ENCODE assay signal across 1 cellular context in the genomic region with DNA sequence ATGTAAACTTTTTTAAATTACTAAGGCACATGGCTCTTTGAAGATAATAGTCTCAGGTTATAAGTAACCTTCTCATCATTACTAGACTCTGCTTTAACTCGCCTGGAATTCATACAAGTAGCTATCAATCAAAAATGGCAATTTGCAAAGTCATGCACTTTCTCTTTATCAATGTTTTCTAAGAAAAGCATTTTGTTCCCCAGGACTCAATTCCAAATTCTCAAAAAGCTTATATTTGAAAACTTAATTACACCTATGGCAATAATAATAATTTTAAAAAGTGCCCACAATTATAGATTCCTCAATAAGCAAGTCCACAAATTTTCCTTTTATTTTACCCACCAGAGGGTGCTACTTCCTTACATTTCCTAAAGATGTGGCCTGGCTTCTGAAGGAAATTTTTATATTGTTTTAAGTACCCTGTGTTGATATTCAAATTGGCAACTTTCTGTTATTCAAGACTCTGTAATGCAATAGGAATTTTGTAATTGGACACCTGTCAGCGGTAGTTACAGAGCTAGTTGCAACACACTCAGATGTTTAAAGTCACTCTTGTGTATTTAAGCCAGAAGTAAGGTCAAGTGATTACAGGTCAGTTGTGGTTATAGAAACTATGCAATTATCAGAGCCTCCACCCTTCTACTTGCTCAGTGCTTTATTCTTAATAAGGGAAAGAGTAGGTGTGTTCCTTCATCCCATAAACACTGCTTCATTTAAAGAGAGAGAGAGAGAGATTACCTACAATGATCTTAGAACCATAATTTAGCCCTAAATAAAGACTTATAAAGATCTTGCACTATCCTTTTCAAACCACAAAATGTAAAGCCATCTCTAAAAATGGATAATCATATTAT.
TF ChIP-seq lines count a peak whose summit lies in the region.

No MANE protein-coding gene starts in this region.

TF ChIP-seq in HCT116, 20 proteins besides CTCF, POLR2A, EP300 and RAD21:
- TF ChIP-seq, protein P1, sequence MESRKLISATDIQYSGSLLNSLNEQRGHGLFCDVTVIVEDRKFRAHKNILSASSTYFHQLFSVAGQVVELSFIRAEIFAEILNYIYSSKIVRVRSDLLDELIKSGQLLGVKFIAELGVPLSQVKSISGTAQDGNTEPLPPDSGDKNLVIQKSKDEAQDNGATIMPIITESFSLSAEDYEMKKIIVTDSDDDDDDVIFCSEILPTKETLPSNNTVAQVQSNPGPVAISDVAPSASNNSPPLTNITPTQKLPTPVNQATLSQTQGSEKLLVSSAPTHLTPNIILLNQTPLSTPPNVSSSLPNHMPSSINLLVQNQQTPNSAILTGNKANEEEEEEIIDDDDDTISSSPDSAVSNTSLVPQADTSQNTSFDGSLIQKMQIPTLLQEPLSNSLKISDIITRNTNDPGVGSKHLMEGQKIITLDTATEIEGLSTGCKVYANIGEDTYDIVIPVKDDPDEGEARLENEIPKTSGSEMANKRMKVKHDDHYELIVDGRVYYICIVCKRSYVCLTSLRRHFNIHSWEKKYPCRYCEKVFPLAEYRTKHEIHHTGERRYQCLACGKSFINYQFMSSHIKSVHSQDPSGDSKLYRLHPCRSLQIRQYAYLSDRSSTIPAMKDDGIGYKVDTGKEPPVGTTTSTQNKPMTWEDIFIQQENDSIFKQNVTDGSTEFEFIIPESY (IDR thresholded peaks at IDR 0.05; ENCODE audit: extremely low read depth, insufficient replicate concordance, low read length), result no peak
- TF ChIP-seq EGR1 (IDR thresholded peaks at IDR 0.05; ENCODE audit: low read depth) (no peak), SIN3A (IDR thresholded peaks at IDR 0.05; ENCODE audit: low read depth) (peak; percentile 66; the same call in 1 of the 2 replicates), ZFX (IDR thresholded peaks at IDR 0.05) (no peak), POLR2AphosphoS5 (IDR thresholded peaks at IDR 0.05; ENCODE audit: low read depth, low read length) (0 out of 2 replicates have a peak, but pooled peaks have one; percentile 15), FOSL1 (IDR thresholded peaks at IDR 0.05; ENCODE audit: low read depth) (peak; percentile 44), CBX3 (IDR thresholded peaks at IDR 0.05; ENCODE audit: low read depth) (no peak), ELF1 (IDR thresholded peaks at IDR 0.05; ENCODE audit: borderline replicate concordance, low read depth) (no peak), EZH2 (IDR thresholded peaks at IDR 0.05) (no peak), ZNF274 (IDR thresholded peaks at IDR 0.05; ENCODE audit: low read depth, low read length) (no peak), JUND (IDR thresholded peaks at IDR 0.05) (peak; percentile 54), YY1 (IDR thresholded peaks at IDR 0.05; ENCODE audit: extremely low read depth, insufficient replicate concordance, low read depth, low read length) (no peak), CEBPB (IDR thresholded peaks at IDR 0.05; ENCODE audit: low read depth) (peak; percentile 98), SRF (IDR thresholded peaks at IDR 0.05; ENCODE audit: low read depth) (peak; percentile 44), TCF7L2 (IDR thresholded peaks at IDR 0.05; ENCODE audit: borderline replicate concordance, extremely low read depth, insufficient read depth, insufficient read length) (peak; percentile 74), EZH2phosphoT487 (IDR thresholded peaks at IDR 0.05; ENCODE audit: borderline replicate concordance) (no peak), SP1 (IDR thresholded peaks at IDR 0.05; ENCODE audit: low read depth) (peak; percentile 62)
- TF ChIP-seq, protein P2, sequence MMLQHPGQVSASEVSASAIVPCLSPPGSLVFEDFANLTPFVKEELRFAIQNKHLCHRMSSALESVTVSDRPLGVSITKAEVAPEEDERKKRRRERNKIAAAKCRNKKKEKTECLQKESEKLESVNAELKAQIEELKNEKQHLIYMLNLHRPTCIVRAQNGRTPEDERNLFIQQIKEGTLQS (IDR thresholded peaks at IDR 0.05), result 0 out of 2 replicates have a peak, but pooled peaks have one; percentile 51
- TF ChIP-seq, protein P3, sequence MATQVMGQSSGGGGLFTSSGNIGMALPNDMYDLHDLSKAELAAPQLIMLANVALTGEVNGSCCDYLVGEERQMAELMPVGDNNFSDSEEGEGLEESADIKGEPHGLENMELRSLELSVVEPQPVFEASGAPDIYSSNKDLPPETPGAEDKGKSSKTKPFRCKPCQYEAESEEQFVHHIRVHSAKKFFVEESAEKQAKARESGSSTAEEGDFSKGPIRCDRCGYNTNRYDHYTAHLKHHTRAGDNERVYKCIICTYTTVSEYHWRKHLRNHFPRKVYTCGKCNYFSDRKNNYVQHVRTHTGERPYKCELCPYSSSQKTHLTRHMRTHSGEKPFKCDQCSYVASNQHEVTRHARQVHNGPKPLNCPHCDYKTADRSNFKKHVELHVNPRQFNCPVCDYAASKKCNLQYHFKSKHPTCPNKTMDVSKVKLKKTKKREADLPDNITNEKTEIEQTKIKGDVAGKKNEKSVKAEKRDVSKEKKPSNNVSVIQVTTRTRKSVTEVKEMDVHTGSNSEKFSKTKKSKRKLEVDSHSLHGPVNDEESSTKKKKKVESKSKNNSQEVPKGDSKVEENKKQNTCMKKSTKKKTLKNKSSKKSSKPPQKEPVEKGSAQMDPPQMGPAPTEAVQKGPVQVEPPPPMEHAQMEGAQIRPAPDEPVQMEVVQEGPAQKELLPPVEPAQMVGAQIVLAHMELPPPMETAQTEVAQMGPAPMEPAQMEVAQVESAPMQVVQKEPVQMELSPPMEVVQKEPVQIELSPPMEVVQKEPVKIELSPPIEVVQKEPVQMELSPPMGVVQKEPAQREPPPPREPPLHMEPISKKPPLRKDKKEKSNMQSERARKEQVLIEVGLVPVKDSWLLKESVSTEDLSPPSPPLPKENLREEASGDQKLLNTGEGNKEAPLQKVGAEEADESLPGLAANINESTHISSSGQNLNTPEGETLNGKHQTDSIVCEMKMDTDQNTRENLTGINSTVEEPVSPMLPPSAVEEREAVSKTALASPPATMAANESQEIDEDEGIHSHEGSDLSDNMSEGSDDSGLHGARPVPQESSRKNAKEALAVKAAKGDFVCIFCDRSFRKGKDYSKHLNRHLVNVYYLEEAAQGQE (IDR thresholded peaks at IDR 0.05; ENCODE audit: low read depth), result no peak
- TF ChIP-seq, protein P4, sequence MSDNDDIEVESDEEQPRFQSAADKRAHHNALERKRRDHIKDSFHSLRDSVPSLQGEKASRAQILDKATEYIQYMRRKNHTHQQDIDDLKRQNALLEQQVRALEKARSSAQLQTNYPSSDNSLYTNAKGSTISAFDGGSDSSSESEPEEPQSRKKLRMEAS (IDR thresholded peaks at IDR 0.05), result peak; percentile 29; the same call in 1 of the 2 replicates
